In genomic region chr1:169711469-169712308, GRCh38 we compare ENCODE assay signal across 8 cellular contexts. TPM values are rescaled to one million over a fixed set of nuclear protein-coding genes. Genes with fewer than 3 reads are reported as not detected.
DNase-seq lines count a peak whose midpoint lies in the region; ATAC-seq lines count a peak whose summit lies in the region.

SELL (minus strand) TSS chr1:169711620; CDS start chr1:169711498, 122 bp downstream.

- H3K27ac Mint-ChIP-seq in stimulated activated naive CD8-positive, alpha-beta T cell treated with anti-CD3 and anti-CD28 coated beads, Interleukin-15, amount 100 ng/mL, for 72 hours: peak within 1 kb of the TSS; percentile 29 to 41

- DNase-seq in DMS 273 treated with DMSO at 0.1 percent for 48 hours (lab: John Stamatoyannopoulos, UW): peak; percentile 9
- DNase-seq in HK-2 (ENCODE audit: unreplicated experiment): peak; percentile 44
- DNase-seq in NOMO-1 treated with dmso at 0.1 percent for 144 hours (lab: John Stamatoyannopoulos, UW; ENCODE audit: unreplicated experiment): peak; percentile 89
- DNase-seq in activated CD8-positive, alpha-beta memory T cell treated with anti-CD3 and anti-CD28 coated beads, Interleukin-2, amount 50 U/mL, for 4 hours: peak; percentile 74
- DNase-seq in myocyte (ENCODE audit: low read depth): peak; percentile 71
- DNase-seq in stimulated activated naive CD8-positive, alpha-beta T cell treated with anti-CD3 and anti-CD28 coated beads, Interleukin-15, amount 100 ng/mL, for 72 hours: peak; percentile 66 to 79

- peak; percentile 82 for ATAC-seq in GM19467 (IDR thresholded peaks at IDR 0.05; ENCODE audit: unreplicated experiment)
- peak; percentile 88 for ATAC-seq in esophagus mucosa
- peak; percentile 86 for ATAC-seq in stimulated activated naive CD8-positive, alpha-beta T cell treated with anti-CD3 and anti-CD28 coated beads, Interleukin-15, amount 100 ng/mL, for 72 hours

- peak within 1 kb of the TSS; percentile 76 to 90 for H3K4me3 Mint-ChIP-seq in stimulated activated naive CD8-positive, alpha-beta T cell treated with anti-CD3 and anti-CD28 coated beads, Interleukin-15, amount 100 ng/mL, for 72 hours

- peaks cover 6% of the 10 kb centered on the region for H3K4me1 Mint-ChIP-seq in stimulated activated naive CD8-positive, alpha-beta T cell treated with anti-CD3 and anti-CD28 coated beads, Interleukin-15, amount 100 ng/mL, for 72 hours

- H3K27me3 Mint-ChIP-seq in stimulated activated naive CD8-positive, alpha-beta T cell treated with anti-CD3 and anti-CD28 coated beads, Interleukin-15, amount 100 ng/mL, for 72 hours: no peaks in the 10 kb centered on the region

- H3K9me3 Mint-ChIP-seq in stimulated activated naive CD8-positive, alpha-beta T cell treated with anti-CD3 and anti-CD28 coated beads, Interleukin-15, amount 100 ng/mL, for 72 hours: peaks cover 0 to 7% of the 10 kb centered on the region in 2 donors

RNA-seq across cellular contexts. Expression of gene SELL, which starts in this region (rescaled TPM):
- total RNA-seq in esophagus mucosa (1.0 TPM), myocyte (not detected in 2 replicates)
- not detected for polyA plus RNA-seq in myocyte (2012)

Comparison
In these comparisons a context has a peak if more than half of its experiments do, and no peak if none do; other contexts are left out.
1. Peak in every context shown above with its lines: DNase-seq and ATAC-seq.
2. Peak in DNase-seq in myocyte; RNA of the gene not detected or under 1 TPM.
3. DNase-seq: peak in every context shown above with its lines; median percentile 89 in NOMO-1 treated with dmso at 0.1 percent for 144 hours; 74 in activated CD8-positive, alpha-beta memory T cell treated with anti-CD3 and anti-CD28 coated beads, Interleukin-2, amount 50 U/mL, for 4 hours; 72 in stimulated activated naive CD8-positive, alpha-beta T cell treated with anti-CD3 and anti-CD28 coated beads, Interleukin-15, amount 100 ng/mL, for 72 hours; 71 in myocyte; 44 in HK-2; 9 in DMS 273 treated with DMSO at 0.1 percent for 48 hours.